ENCODE assay signal across 8 cellular contexts in genomic region chr22:49004484-49005399, GRCh38.
"Had no signal": no experiment of that assay in that cellular context is flagged by ENCODE, and none has a peak within 500 bp of the region (broad histone marks: within the 10 kb centered on the region; RNA-seq: fewer than 3 reads in every experiment).

No MANE protein-coding gene starts in this region.

- H3K9me3 ChIP-seq: pancreas, thyroid gland had no signal

- H3K4me1 ChIP-seq: heart left ventricle, pancreas, thyroid gland had no signal

- H3K27ac ChIP-seq: heart left ventricle, pancreas, skin epidermis, thyroid gland had no signal

- ATAC-seq: heart left ventricle, pancreas had no signal

- H3K4me3 ChIP-seq: heart left ventricle, pancreas, skin epidermis, thyroid gland had no signal

- H3K36me3 ChIP-seq: heart left ventricle, pancreas, thyroid gland had no signal

- DNase-seq: activated CD4-positive, CD25-positive, alpha-beta regulatory T cell; activated naive CD4-positive, alpha-beta T cell treated with anti-CD3 and anti-CD28 coated beads for 36 hours; effector CD8-positive, alpha-beta T cell; pancreas; T-helper 2 cell; thyroid gland had no signal

- H3K27me3 ChIP-seq: pancreas, thyroid gland had no signal
